ENCODE assay signal across 2 cellular contexts in genomic region chr4:75723117-75723801, GRCh38.
TF ChIP-seq lines count a peak whose summit lies in the region.

No MANE protein-coding gene starts in this region.

TF ChIP-seq in K562, 482 proteins besides CTCF, POLR2A, EP300 and RAD21 (continues in another document):
- TF ChIP-seq MEIS2 (IDR thresholded peaks at IDR 0.05; ENCODE audit: partially characterized antibody) = peak; percentile 23
- TF ChIP-seq FOXK2 (conservative IDR thresholded peaks at IDR 0.05 in 1 of 2, IDR thresholded peaks at IDR 0.05 in 1 of 2; ENCODE audit: low read depth in 2 of 2) = no peak
- TF ChIP-seq NFIC (IDR thresholded peaks at IDR 0.05) = peak; percentile 39
- no peak for TF ChIP-seq FOXA1 (IDR thresholded peaks at IDR 0.05; ENCODE audit: borderline replicate concordance)
- no peak for TF ChIP-seq SUPT5H (IDR thresholded peaks at IDR 0.05)
- TF ChIP-seq, protein P1, sequence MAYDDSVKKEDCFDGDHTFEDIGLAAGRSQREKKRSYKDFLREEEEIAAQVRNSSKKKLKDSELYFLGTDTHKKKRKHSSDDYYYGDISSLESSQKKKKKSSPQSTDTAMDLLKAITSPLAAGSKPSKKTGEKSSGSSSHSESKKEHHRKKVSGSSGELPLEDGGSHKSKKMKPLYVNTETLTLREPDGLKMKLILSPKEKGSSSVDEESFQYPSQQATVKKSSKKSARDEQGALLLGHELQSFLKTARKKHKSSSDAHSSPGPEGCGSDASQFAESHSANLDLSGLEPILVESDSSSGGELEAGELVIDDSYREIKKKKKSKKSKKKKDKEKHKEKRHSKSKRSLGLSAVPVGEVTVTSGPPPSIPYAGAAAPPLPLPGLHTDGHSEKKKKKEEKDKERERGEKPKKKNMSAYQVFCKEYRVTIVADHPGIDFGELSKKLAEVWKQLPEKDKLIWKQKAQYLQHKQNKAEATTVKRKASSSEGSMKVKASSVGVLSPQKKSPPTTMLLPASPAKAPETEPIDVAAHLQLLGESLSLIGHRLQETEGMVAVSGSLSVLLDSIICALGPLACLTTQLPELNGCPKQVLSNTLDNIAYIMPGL (CRISPR knock-in tag; IDR thresholded peaks at IDR 0.05) = no peak
- TF ChIP-seq CEBPG (CRISPR knock-in tag; IDR thresholded peaks at IDR 0.05) = no peak
- no peak for TF ChIP-seq CEBPG (tag; conservative IDR thresholded peaks at IDR 0.05 in 1 of 2, IDR thresholded peaks at IDR 0.05 in 1 of 2)
- TF ChIP-seq FOXA3 (CRISPR knock-in tag; conservative IDR thresholded peaks at IDR 0.05 in 1 of 2, IDR thresholded peaks at IDR 0.05 in 1 of 2) = peak in 1 of 2 experiments; percentile 45; a peak in 1 of 4 replicates
- no peak for TF ChIP-seq ZBTB26 (CRISPR knock-in tag; IDR thresholded peaks at IDR 0.05)
- TF ChIP-seq EGR1 (conservative IDR thresholded peaks at IDR 0.05) = peak; percentile 22; the same call in 1 of the 2 replicates
- peak; percentile 2; the same call in 1 of the 2 replicates for TF ChIP-seq MEF2A (IDR thresholded peaks at IDR 0.05; ENCODE audit: control insufficient read depth, low read depth, low read length)
- TF ChIP-seq FOXJ2 (tag; IDR thresholded peaks at IDR 0.05) = 0 out of 2 replicates have a peak, but pooled peaks have one; percentile 0
- TF ChIP-seq TSHZ1 (CRISPR knock-in tag; IDR thresholded peaks at IDR 0.05) = no peak
- no peak for TF ChIP-seq ZNF140 (CRISPR knock-in tag; IDR thresholded peaks at IDR 0.05)
- no peak for TF ChIP-seq ZNF124 (CRISPR knock-in tag; IDR thresholded peaks at IDR 0.05)
- TF ChIP-seq SRSF3 (IDR thresholded peaks at IDR 0.05; ENCODE audit: insufficient read depth, low read length) = no peak
- no peak for TF ChIP-seq RFX7 (CRISPR knock-in tag; IDR thresholded peaks at IDR 0.05)
- 0 out of 2 replicates have a peak, but pooled peaks have one; percentile 8 for TF ChIP-seq RNF2 (IDR thresholded peaks at IDR 0.05)
- no peak for TF ChIP-seq FUS (optimal IDR thresholded peaks at IDR 0.05; ENCODE audit: low read depth, low read length)
- TF ChIP-seq, protein P2, sequence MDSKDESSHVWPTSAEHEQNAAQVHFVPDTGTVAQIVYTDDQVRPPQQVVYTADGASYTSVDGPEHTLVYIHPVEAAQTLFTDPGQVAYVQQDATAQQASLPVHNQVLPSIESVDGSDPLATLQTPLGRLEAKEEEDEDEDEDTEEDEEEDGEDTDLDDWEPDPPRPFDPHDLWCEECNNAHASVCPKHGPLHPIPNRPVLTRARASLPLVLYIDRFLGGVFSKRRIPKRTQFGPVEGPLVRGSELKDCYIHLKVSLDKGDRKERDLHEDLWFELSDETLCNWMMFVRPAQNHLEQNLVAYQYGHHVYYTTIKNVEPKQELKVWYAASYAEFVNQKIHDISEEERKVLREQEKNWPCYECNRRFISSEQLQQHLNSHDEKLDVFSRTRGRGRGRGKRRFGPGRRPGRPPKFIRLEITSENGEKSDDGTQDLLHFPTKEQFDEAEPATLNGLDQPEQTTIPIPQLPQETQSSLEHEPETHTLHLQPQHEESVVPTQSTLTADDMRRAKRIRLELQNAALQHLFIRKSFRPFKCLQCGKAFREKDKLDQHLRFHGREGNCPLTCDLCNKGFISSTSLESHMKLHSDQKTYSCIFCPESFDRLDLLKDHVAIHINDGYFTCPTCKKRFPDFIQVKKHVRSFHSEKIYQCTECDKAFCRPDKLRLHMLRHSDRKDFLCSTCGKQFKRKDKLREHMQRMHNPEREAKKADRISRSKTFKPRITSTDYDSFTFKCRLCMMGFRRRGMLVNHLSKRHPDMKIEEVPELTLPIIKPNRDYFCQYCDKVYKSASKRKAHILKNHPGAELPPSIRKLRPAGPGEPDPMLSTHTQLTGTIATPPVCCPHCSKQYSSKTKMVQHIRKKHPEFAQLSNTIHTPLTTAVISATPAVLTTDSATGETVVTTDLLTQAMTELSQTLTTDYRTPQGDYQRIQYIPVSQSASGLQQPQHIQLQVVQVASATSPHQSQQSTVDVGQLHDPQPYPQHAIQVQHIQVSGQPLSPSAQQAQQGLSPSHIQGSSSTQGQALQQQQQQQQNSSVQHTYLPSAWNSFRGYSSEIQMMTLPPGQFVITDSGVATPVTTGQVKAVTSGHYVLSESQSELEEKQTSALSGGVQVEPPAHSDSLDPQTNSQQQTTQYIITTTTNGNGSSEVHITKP (IDR thresholded peaks at IDR 0.05; ENCODE audit: partially characterized antibody) = peak; percentile 57
- TF ChIP-seq POLR3G (IDR thresholded peaks at IDR 0.05; ENCODE audit: extremely low read depth, insufficient read length, insufficient replicate concordance) = no peak

TF ChIP-seq in HepG2, 621 proteins besides CTCF, POLR2A, EP300 and RAD21 (continues in another document):
- TF ChIP-seq FOXA1 (IDR thresholded peaks at IDR 0.05) = no peak
- TF ChIP-seq FOXA1 (CRISPR knock-in tag; IDR thresholded peaks at IDR 0.05) = peak; percentile 44
- no peak for TF ChIP-seq ZNF225 (CRISPR knock-in tag; IDR thresholded peaks at IDR 0.05)
- TF ChIP-seq ZNF557 (CRISPR knock-in tag; IDR thresholded peaks at IDR 0.05) = no peak
- TF ChIP-seq ZNF274 (CRISPR knock-in tag; IDR thresholded peaks at IDR 0.05) = no peak
- TF ChIP-seq ZNF674 (CRISPR knock-in tag; IDR thresholded peaks at IDR 0.05; ENCODE audit: low read depth) = no peak
- no peak for TF ChIP-seq IRF2 (CRISPR knock-in tag; IDR thresholded peaks at IDR 0.05)
- no peak for TF ChIP-seq ZNF775 (CRISPR knock-in tag; IDR thresholded peaks at IDR 0.05; ENCODE audit: borderline replicate concordance)
- TF ChIP-seq SRSF4 (IDR thresholded peaks at IDR 0.05; ENCODE audit: low read depth, low read length, poor library complexity, severe bottlenecking) = no peak
- TF ChIP-seq TBL1XR1 (IDR thresholded peaks at IDR 0.05; ENCODE audit: borderline replicate concordance, low read length, partially characterized antibody) = no peak
- TF ChIP-seq ZNF839 (CRISPR knock-in tag; IDR thresholded peaks at IDR 0.05; ENCODE audit: borderline replicate concordance) = no peak
- TF ChIP-seq, protein P3, sequence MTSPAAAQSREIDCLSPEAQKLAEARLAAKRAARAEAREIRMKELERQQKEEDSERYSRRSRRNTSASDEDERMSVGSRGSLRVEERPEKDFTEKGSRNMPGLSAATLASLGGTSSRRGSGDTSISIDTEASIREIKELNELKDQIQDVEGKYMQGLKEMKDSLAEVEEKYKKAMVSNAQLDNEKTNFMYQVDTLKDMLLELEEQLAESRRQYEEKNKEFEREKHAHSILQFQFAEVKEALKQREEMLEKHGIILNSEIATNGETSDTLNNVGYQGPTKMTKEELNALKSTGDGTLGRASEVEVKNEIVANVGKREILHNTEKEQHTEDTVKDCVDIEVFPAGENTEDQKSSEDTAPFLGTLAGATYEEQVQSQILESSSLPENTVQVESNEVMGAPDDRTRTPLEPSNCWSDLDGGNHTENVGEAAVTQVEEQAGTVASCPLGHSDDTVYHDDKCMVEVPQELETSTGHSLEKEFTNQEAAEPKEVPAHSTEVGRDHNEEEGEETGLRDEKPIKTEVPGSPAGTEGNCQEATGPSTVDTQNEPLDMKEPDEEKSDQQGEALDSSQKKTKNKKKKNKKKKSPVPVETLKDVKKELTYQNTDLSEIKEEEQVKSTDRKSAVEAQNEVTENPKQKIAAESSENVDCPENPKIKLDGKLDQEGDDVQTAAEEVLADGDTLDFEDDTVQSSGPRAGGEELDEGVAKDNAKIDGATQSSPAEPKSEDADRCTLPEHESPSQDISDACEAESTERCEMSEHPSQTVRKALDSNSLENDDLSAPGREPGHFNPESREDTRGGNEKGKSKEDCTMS (CRISPR knock-in tag; conservative IDR thresholded peaks at IDR 0.05) = no peak
- TF ChIP-seq ETV6 (CRISPR knock-in tag; conservative IDR thresholded peaks at IDR 0.05) = no peak
- no peak for TF ChIP-seq RBAK (CRISPR knock-in tag; IDR thresholded peaks at IDR 0.05)
- TF ChIP-seq ZNF496 (CRISPR knock-in tag; IDR thresholded peaks at IDR 0.05; ENCODE audit: insufficient replicate concordance) = no peak
- TF ChIP-seq STAG1 (CRISPR knock-in tag; IDR thresholded peaks at IDR 0.05) = no peak
- 0 out of 2 replicates have a peak, but pooled peaks have one; percentile 15 for TF ChIP-seq KLF9 (CRISPR knock-in tag; IDR thresholded peaks at IDR 0.05; ENCODE audit: low read depth)
- no peak for TF ChIP-seq ATAD3A (CRISPR knock-in tag; IDR thresholded peaks at IDR 0.05)
- no peak for TF ChIP-seq PHF5A (CRISPR knock-in tag; IDR thresholded peaks at IDR 0.05; ENCODE audit: low read depth, unreplicated experiment)
- TF ChIP-seq ZFP91 (CRISPR knock-in tag; IDR thresholded peaks at IDR 0.05; ENCODE audit: borderline replicate concordance) = no peak
- no peak for TF ChIP-seq ZNF317 (CRISPR knock-in tag; IDR thresholded peaks at IDR 0.05)
- TF ChIP-seq GABPA (IDR thresholded peaks at IDR 0.05; ENCODE audit: low read depth, low read length) = no peak
- TF ChIP-seq GABPA (CRISPR knock-in tag; IDR thresholded peaks at IDR 0.05; ENCODE audit: low read depth) = no peak
- TF ChIP-seq ETV5 (CRISPR knock-in tag; IDR thresholded peaks at IDR 0.05; ENCODE audit: borderline replicate concordance) = 0 out of 2 replicates have a peak, but pooled peaks have one; percentile 31
- TF ChIP-seq ZNF318 (CRISPR knock-in tag; IDR thresholded peaks at IDR 0.05) = no peak
- no peak for TF ChIP-seq XRCC5 (optimal IDR thresholded peaks at IDR 0.05; ENCODE audit: low read length)
- no peak for TF ChIP-seq HIC2 (CRISPR knock-in tag; IDR thresholded peaks at IDR 0.05; ENCODE audit: low read depth)
